In genomic region chr11:16942342-16942741, GRCh38 we compare ENCODE assay signal across 17 cellular contexts.
DNase-seq lines count a peak whose midpoint lies in the region; ATAC-seq, FAIRE-seq and TF ChIP-seq lines count a peak whose summit lies in the region.
"Had no signal": no experiment of that assay in that cellular context is flagged by ENCODE, and none has a peak within 500 bp of the region (broad histone marks: within the 10 kb centered on the region; RNA-seq: fewer than 3 reads in every experiment).

No MANE protein-coding gene starts in this region.

- H3K9me3 Mint-ChIP-seq in activated CD4-positive, alpha-beta T cell treated with anti-CD3 and anti-CD28 coated beads, Interleukin-2, amount 10 ng/mL, durations not matched to agents 7 days and 5 days, result no peaks in the 10 kb centered on the region
- H3K9me3 Mint-ChIP-seq: CD4-positive, CD25-positive, alpha-beta regulatory T cell; H9 had no signal

- H3K27me3 Mint-ChIP-seq in activated CD4-positive, alpha-beta T cell treated with anti-CD3 and anti-CD28 coated beads, Interleukin-2, amount 10 ng/mL, durations not matched to agents 7 days and 5 days, result peaks cover 1% of the 10 kb centered on the region

- H3K27ac ChIP-seq in KMS-11, result peak overlapping the region; percentile 52; the same call in 1 of the 2 replicates
- H3K27ac ChIP-seq in left ventricle myocardium inferior (replicated peaks), result peak overlapping the region; percentile 30
- H3K27ac ChIP-seq in pancreas, result no peak overlapping the region
- no peak overlapping the region for H3K27ac ChIP-seq in tibial artery
- H3K27ac ChIP-seq: BLaER1 treated with 17β-estradiol and CSF1 and Interleukin-3, amounts not matched to agents 10 nM and 100 nM had no signal

- peaks cover 3% of the 10 kb centered on the region for H3K4me1 Mint-ChIP-seq in activated CD4-positive, alpha-beta T cell treated with anti-CD3 and anti-CD28 coated beads, Interleukin-2, amount 10 ng/mL, durations not matched to agents 7 days and 5 days

- no peak for TF ChIP-seq POLR2A in GM12891 (IDR thresholded peaks at IDR 0.05; ENCODE audit: low read depth, low read length)

- no peaks in the 10 kb centered on the region for H3K36me3 ChIP-seq in KMS-11 (ENCODE audit: insufficient read depth)
- no peaks in the 10 kb centered on the region for H3K36me3 ChIP-seq in left ventricle myocardium inferior
- H3K36me3 ChIP-seq in pancreas, result no peaks in the 10 kb centered on the region
- no peaks in the 10 kb centered on the region for H3K36me3 ChIP-seq in tibial artery
- H3K36me3 ChIP-seq: BLaER1 treated with 17β-estradiol and CSF1 and Interleukin-3, amounts not matched to agents 10 nM and 100 nM had no signal

- intact Hi-C loops in left ventricle myocardium inferior (cut with micrococcal nuclease), result no loop called here
- intact Hi-C loops in left colon (cut with DNase I, micrococcal nuclease), result loop anchor here (5.0 to 10.0 kb wide), 2 partner anchors 120 to 122 kb away; no protein-coding TSS in a partner anchor
- intact Hi-C loops in pancreas (cut with DNase I), result loop anchor here in 1 of 3 donors (10.0 kb wide), 1 partner anchor 122 kb away; no protein-coding TSS in a partner anchor
- intact Hi-C loops in tibial artery (cut with DNase I; ENCODE audit: low total_unique reads), result no loop called here

- ATAC-seq in left colon (peak; percentile 2), pancreas (no peak)
- ATAC-seq: HepG2 had no signal

- H3K9me3 ChIP-seq in left ventricle myocardium inferior (replicated peaks) (no peaks in the 10 kb centered on the region), pancreas (no peaks in the 10 kb centered on the region), tibial artery (no peaks in the 10 kb centered on the region)
- H3K9me3 ChIP-seq: BLaER1 treated with 17β-estradiol and CSF1 and Interleukin-3, amounts not matched to agents 10 nM and 100 nM had no signal

- H2AFZ ChIP-seq in KMS-11 (ENCODE audit: low read depth), result no peak overlapping the region

- TF ChIP-seq CTCF in KMS-11 (conservative IDR thresholded peaks at IDR 0.05; ENCODE audit: low read depth, low read length), result no peak
- TF ChIP-seq CTCF in left ventricle myocardium inferior (IDR thresholded peaks at IDR 0.05; ENCODE audit: borderline replicate concordance), result no peak
- TF ChIP-seq CTCF in pancreas (IDR thresholded peaks at IDR 0.05), result no peak
- no peak for TF ChIP-seq CTCF in tibial artery (IDR thresholded peaks at IDR 0.05)

- no peak overlapping the region for H3K4me3 Mint-ChIP-seq in activated CD4-positive, alpha-beta T cell treated with anti-CD3 and anti-CD28 coated beads, Interleukin-2, amount 10 ng/mL, durations not matched to agents 7 days and 5 days
- H3K4me3 Mint-ChIP-seq: CD4-positive, CD25-positive, alpha-beta regulatory T cell; H9 had no signal

- H3K27me3 ChIP-seq in KMS-11 (ENCODE audit: insufficient read depth, low read depth), result no peaks in the 10 kb centered on the region
- H3K27me3 ChIP-seq in left ventricle myocardium inferior (ENCODE audit: low read depth), result no peaks in the 10 kb centered on the region
- no peaks in the 10 kb centered on the region for H3K27me3 ChIP-seq in pancreas
- H3K27me3 ChIP-seq in tibial artery, result no peaks in the 10 kb centered on the region
- H3K27me3 ChIP-seq: BLaER1 treated with 17β-estradiol and CSF1 and Interleukin-3, amounts not matched to agents 10 nM and 100 nM had no signal

- no peak for DNase-seq in GM12891 (ENCODE audit: insufficient read length, low spot score)
- no peak for DNase-seq in left ventricle myocardium inferior
- DNase-seq in left colon, result no peak
- DNase-seq in activated CD4-positive, alpha-beta T cell treated with anti-CD3 and anti-CD28 coated beads, Interleukin-2, amount 10 ng/mL, durations not matched to agents 7 days and 5 days, result no peak
- no peak for DNase-seq in pancreas
- no peak for DNase-seq in tibial artery
- DNase-seq in stimulated activated CD4-positive, alpha-beta T cell treated with anti-CD3 and anti-CD28 coated beads, Interleukin-15, amount 100 ng/mL, for 24 hours, result no peak
- DNase-seq: ACHN; CD4-positive, CD25-positive, alpha-beta regulatory T cell; DMS53; GF-D8; GOT3; H9 had no signal

- CTCF ChIA-PET in activated CD4-positive, alpha-beta T cell treated with anti-CD3 and anti-CD28 coated beads, Interleukin-2, amount 10 ng/mL, durations not matched to agents 7 days and 5 days (lab: Charles Lee), result interaction anchor here (0.7 to 1.4 kb wide), 2 partner anchors 10 to 1899 kb away, joined by 4 read pairs; no protein-coding TSS in a partner anchor

- no peaks in the 10 kb centered on the region for H4K20me1 ChIP-seq in KMS-11 (ENCODE audit: insufficient read depth)
- H4K20me1 ChIP-seq: BLaER1 treated with 17β-estradiol and CSF1 and Interleukin-3, amounts not matched to agents 10 nM and 100 nM had no signal

- H3K4me3 ChIP-seq in KMS-11 (IDR thresholded peaks at IDR 0.05; ENCODE audit: insufficient read depth, low read depth, low read length), result no peak overlapping the region
- no peak overlapping the region for H3K4me3 ChIP-seq in left ventricle myocardium inferior
- no peak overlapping the region for H3K4me3 ChIP-seq in pancreas
- no peak overlapping the region for H3K4me3 ChIP-seq in tibial artery
- H3K4me3 ChIP-seq: BLaER1 treated with 17β-estradiol and CSF1 and Interleukin-3, amounts not matched to agents 10 nM and 100 nM had no signal

- no peak overlapping the region; the same call in 1 of the 2 replicates for H3K9ac ChIP-seq in KMS-11
- H3K9ac ChIP-seq: BLaER1 treated with 17β-estradiol and CSF1 and Interleukin-3, amounts not matched to agents 10 nM and 100 nM had no signal

- H3K27ac Mint-ChIP-seq in activated CD4-positive, alpha-beta T cell treated with anti-CD3 and anti-CD28 coated beads, Interleukin-2, amount 10 ng/mL, durations not matched to agents 7 days and 5 days, result no peak overlapping the region
- H3K27ac Mint-ChIP-seq: CD4-positive, CD25-positive, alpha-beta regulatory T cell; H9 had no signal

- peaks cover 10% of the 10 kb centered on the region; the same call in 1 of the 2 replicates for H3K79me2 ChIP-seq in KMS-11 (ENCODE audit: insufficient read depth, low read depth)

- peak; percentile 5 for FAIRE-seq in GM12891 (lab: Jason Lieb, UNC)
- FAIRE-seq in pancreas (lab: Jason Lieb, UNC), result no peak
- FAIRE-seq: HepG2, HTR-8/SVneo had no signal

- POLR2A ChIA-PET in activated CD4-positive, alpha-beta T cell treated with anti-CD3 and anti-CD28 coated beads, Interleukin-2, amount 10 ng/mL, durations not matched to agents 7 days and 5 days (lab: Charles Lee), result no interaction called here

- no peaks in the 10 kb centered on the region for H3K36me3 Mint-ChIP-seq in activated CD4-positive, alpha-beta T cell treated with anti-CD3 and anti-CD28 coated beads, Interleukin-2, amount 10 ng/mL, durations not matched to agents 7 days and 5 days (ENCODE audit: low read depth)
- H3K36me3 Mint-ChIP-seq: CD4-positive, CD25-positive, alpha-beta regulatory T cell had no signal

- 70 to 71% methylated on average over 4 of the region's 4 CpGs for WGBS in pancreas, 2 donors

- H3K4me1 ChIP-seq in KMS-11 (ENCODE audit: low read depth, poor library complexity, severe bottlenecking) (peaks cover 82% of the 10 kb centered on the region), left ventricle myocardium inferior (peaks cover 21% of the 10 kb centered on the region), pancreas (peaks cover 0 to 2% (median under 1%) of the 10 kb centered on the region in 3 donors), tibial artery (no peaks in the 10 kb centered on the region)

- peak overlapping the region; percentile 35 for H3K4me2 ChIP-seq in KMS-11

TF ChIP-seq in GM12891, 5 proteins besides CTCF, POLR2A, EP300 and RAD21:
- no peak for TF ChIP-seq SPI1 (IDR thresholded peaks at IDR 0.05; ENCODE audit: low read depth, low read length)
- TF ChIP-seq TAF1 (IDR thresholded peaks at IDR 0.05; ENCODE audit: low read depth, low read length), result no peak
- TF ChIP-seq POU2F2 (IDR thresholded peaks at IDR 0.05; ENCODE audit: low read depth, low read length), result no peak
- no peak for TF ChIP-seq PAX5 (IDR thresholded peaks at IDR 0.05; ENCODE audit: insufficient read depth, low read length, severe bottlenecking)
- TF ChIP-seq POLR2AphosphoS5 (IDR thresholded peaks at IDR 0.05; ENCODE audit: low read depth, low read length), result no peak

Comparison
In these comparisons a context has a peak if more than half of its experiments do, and no peak if none do; other contexts are left out.
1. H3K27ac ChIP-seq: peak in KMS-11 (single experiment) and left ventricle myocardium inferior (single experiment); none in pancreas (0 of 4) and tibial artery (0 of 2).
2. intact Hi-C loops: an anchor here in left colon (5.0 to 10.0 kb wide); none called in left ventricle myocardium inferior and tibial artery.